15 cellular contexts compared by ENCODE assay signal in genomic region chr5:72271696-72272095, GRCh38. TPM values are rescaled to one million over a fixed set of nuclear protein-coding genes. Genes with fewer than 3 reads are reported as not detected.
A peak's percentile ranks its signal among the peaks of the same experiment; 100 is the strongest.
DNase-seq lines count a peak whose midpoint lies in the region; ATAC-seq and TF ChIP-seq lines count a peak whose summit lies in the region.
"Had no signal": no experiment of that assay in that cellular context is flagged by ENCODE, and none has a peak within 500 bp of the region (broad histone marks: within the 10 kb centered on the region; RNA-seq: fewer than 3 reads in every experiment).

No MANE protein-coding gene starts in this region.

- no peaks in the 10 kb centered on the region for H3F3A ChIP-seq in smooth muscle cell (ENCODE audit: low read depth)

- no peak overlapping the region for H3K4me3 ChIP-seq in fibroblast of villous mesenchyme (ENCODE audit: low read depth, low read length)
- no peak overlapping the region for H3K4me3 ChIP-seq in smooth muscle cell
- H3K4me3 ChIP-seq in thyroid gland (replicated peaks in 1 of 3) = no peak overlapping the region
- H3K4me3 ChIP-seq: BLaER1 treated with 17β-estradiol and CSF1 and Interleukin-3, amounts not matched to agents 10 nM and 100 nM; HAP-1 had no signal

- H3K27ac ChIP-seq in smooth muscle cell (ENCODE audit: low read depth) = peak overlapping the region; percentile 3
- no peak overlapping the region for H3K27ac ChIP-seq in thyroid gland
- H3K27ac ChIP-seq: BLaER1 treated with 17β-estradiol and CSF1 and Interleukin-3, amounts not matched to agents 10 nM and 100 nM; HL-60 had no signal

- TF ChIP-seq CTCF in fibroblast of villous mesenchyme (IDR thresholded peaks at IDR 0.05; ENCODE audit: insufficient read depth, low read depth, low read length) = no peak
- no peak for TF ChIP-seq CTCF in smooth muscle cell (IDR thresholded peaks at IDR 0.05; ENCODE audit: borderline replicate concordance, insufficient read depth, poor library complexity, severe bottlenecking)
- no peak for TF ChIP-seq CTCF in thyroid gland (IDR thresholded peaks at IDR 0.05)

- TF ChIP-seq POLR2A in thyroid gland (IDR thresholded peaks at IDR 0.05) = no peak

- no peaks in the 10 kb centered on the region for H3K27me3 ChIP-seq in smooth muscle cell (ENCODE audit: low read depth)
- no peaks in the 10 kb centered on the region for H3K27me3 ChIP-seq in thyroid gland
- H3K27me3 ChIP-seq: BLaER1 treated with 17β-estradiol and CSF1 and Interleukin-3, amounts not matched to agents 10 nM and 100 nM had no signal

- H3K9me3 ChIP-seq in smooth muscle cell (replicated peaks; ENCODE audit: low read depth) (no peaks in the 10 kb centered on the region), thyroid gland (no peaks in the 10 kb centered on the region)
- H3K9me3 ChIP-seq: HAP-1 had no signal

- no peak overlapping the region for H3K4me2 ChIP-seq in smooth muscle cell
- H3K4me2 ChIP-seq: BLaER1 treated with 17β-estradiol and CSF1 and Interleukin-3, amounts not matched to agents 10 nM and 100 nM had no signal

- no peaks in the 10 kb centered on the region for H4K20me1 ChIP-seq in smooth muscle cell (ENCODE audit: low read depth)

- intact Hi-C loops in thyroid gland (cut with DNase I) = no loop called here

- peaks cover 34% of the 10 kb centered on the region for H3K79me2 ChIP-seq in smooth muscle cell (ENCODE audit: low read depth)

- H3K36me3 ChIP-seq in smooth muscle cell (ENCODE audit: low read depth) (peaks cover 5% of the 10 kb centered on the region), thyroid gland (no peaks in the 10 kb centered on the region)

- H3K4me1 ChIP-seq in smooth muscle cell (ENCODE audit: low read depth) = no peaks in the 10 kb centered on the region
- H3K4me1 ChIP-seq in thyroid gland = peaks cover 0 to under 1% of the 10 kb centered on the region in 2 donors
- H3K4me1 ChIP-seq: HAP-1 had no signal

- peak; percentile 86 for DNase-seq in DMS 273 treated with DMSO at 0.1 percent for 48 hours (lab: John Stamatoyannopoulos, UW)
- DNase-seq in NCI-H446 treated with DMSO at 0.1 percent for 48 hours (lab: John Stamatoyannopoulos, UW) = peak; percentile 29
- DNase-seq in fibroblast of villous mesenchyme (ENCODE audit: low read depth) = peak; percentile 80
- no peak for DNase-seq in smooth muscle cell (lab: John Stamatoyannopoulos, UW; ENCODE audit: unreplicated experiment)
- DNase-seq in iPS-NIHi7 (ENCODE audit: extremely low spot score) = no peak
- no peak for DNase-seq in thyroid gland
- DNase-seq: ACHN; CD4-positive, CD25-positive, alpha-beta regulatory T cell; DMS79; HFFc6 had no signal

- no peak overlapping the region for H3K9ac ChIP-seq in smooth muscle cell (ENCODE audit: low read depth)
- H3K9ac ChIP-seq: BLaER1 treated with 17β-estradiol and CSF1 and Interleukin-3, amounts not matched to agents 10 nM and 100 nM had no signal

- ATAC-seq in HG02981 (IDR thresholded peaks at IDR 0.05; ENCODE audit: unreplicated experiment) (no peak), GM18498 (IDR thresholded peaks at IDR 0.05; ENCODE audit: unreplicated experiment) (no peak)

- no peak overlapping the region for H2AFZ ChIP-seq in smooth muscle cell (ENCODE audit: low read depth)

- 41% methylated on average over 3 of the region's 3 CpGs for WGBS in smooth muscle cell (ENCODE audit: low lambda C conversion rate)
- 89 to 93% methylated on average over 3 of the region's 3 CpGs for WGBS in thyroid gland, 2 donors

RNA-seq across cellular contexts. Expression of gene MRPS27, which starts 48.3 kb away (rescaled TPM):
- 66.7 and 88.5 TPM in 2 replicates for total RNA-seq in fibroblast of villous mesenchyme
- total RNA-seq in smooth muscle cell = 38.3 and 47.8 TPM in 2 replicates
- polyA plus RNA-seq in smooth muscle cell = 36.7 and 41.0 TPM in 2 replicates
- total RNA-seq in thyroid gland = 10 to 100 TPM; 71.4 to 86.1 (median 80.4) TPM

RNA-seq across cellular contexts. Expression of gene PTCD2, which starts 48.5 kb away (rescaled TPM):
- 7.7 and 11.7 TPM in 2 replicates for total RNA-seq in fibroblast of villous mesenchyme
- 8.5 and 10.0 TPM in 2 replicates for total RNA-seq in smooth muscle cell
- 4.7 and 6.3 TPM in 2 replicates for polyA plus RNA-seq in smooth muscle cell
- 10 to 100 TPM in 3 of 4 donors, 1 to 10 TPM in 1; 7.8 to 15.9 (median 11.5) TPM for total RNA-seq in thyroid gland

Comparison
In these comparisons a context has a peak if more than half of its experiments do, and no peak if none do; other contexts are left out.
1. DNase-seq: peak in DMS 273 treated with DMSO at 0.1 percent for 48 hours (single experiment), NCI-H446 treated with DMSO at 0.1 percent for 48 hours (single experiment) and fibroblast of villous mesenchyme (single experiment); none in smooth muscle cell (single experiment), iPS-NIHi7 (single experiment) and thyroid gland (0 of 2).